In the genomic region with DNA sequence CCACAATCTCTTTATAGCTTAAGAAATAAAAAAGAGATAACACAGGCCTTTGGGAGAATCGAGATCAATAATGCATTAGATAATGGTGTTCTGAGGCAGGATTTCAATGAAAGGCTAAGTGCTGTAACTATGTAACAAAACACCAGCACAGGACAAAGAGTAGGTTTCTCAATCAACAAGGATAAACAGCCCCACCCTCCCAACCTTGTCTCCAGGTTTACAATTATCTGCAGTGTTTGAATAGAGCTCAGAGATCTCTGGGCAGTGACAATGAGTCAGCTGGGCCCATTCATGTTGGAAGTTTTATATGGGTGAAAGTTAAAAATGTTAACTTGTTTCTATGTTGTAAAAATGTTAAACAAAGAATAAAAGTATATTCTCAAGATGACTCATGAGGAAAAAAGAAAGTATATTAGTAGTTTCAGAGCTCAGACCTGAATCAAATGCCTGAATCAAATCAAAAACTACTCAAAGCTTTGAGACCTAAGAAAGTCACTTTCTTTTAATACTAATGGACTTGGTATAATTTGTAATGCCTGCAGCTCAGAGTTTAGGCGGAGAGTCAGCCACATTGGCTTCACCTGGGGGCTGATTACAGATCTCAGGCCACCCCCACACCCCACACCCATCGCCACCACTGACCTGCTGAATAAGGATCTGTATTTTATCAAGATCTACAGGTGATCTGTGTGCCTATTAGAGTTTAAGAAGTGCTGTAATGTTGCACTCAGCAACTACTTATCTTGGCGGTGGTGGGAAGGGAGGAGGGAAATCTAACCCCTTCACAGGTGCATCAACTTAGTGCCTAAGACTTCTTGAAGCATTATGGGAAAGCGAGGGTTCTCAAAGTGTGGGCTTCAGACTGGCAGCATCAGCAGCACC, we compare ENCODE assay signal across 1 cellular context.
TF ChIP-seq lines count a peak whose summit lies in the region.

No MANE protein-coding gene starts in this region.

TF ChIP-seq in HCT116, 20 proteins besides CTCF, POLR2A, EP300 and RAD21:
- TF ChIP-seq FOSL1 (IDR thresholded peaks at IDR 0.05; ENCODE audit: low read depth) (peak; percentile 58), TCF7L2 (IDR thresholded peaks at IDR 0.05; ENCODE audit: borderline replicate concordance, extremely low read depth, insufficient read depth, insufficient read length) (peak; percentile 8), MAX (IDR thresholded peaks at IDR 0.05) (no peak), CBX3 (IDR thresholded peaks at IDR 0.05; ENCODE audit: low read depth) (peak; percentile 23; the same call in 1 of the 2 replicates), CEBPB (IDR thresholded peaks at IDR 0.05; ENCODE audit: low read depth) (peak; percentile 90), YY1 (IDR thresholded peaks at IDR 0.05; ENCODE audit: extremely low read depth, insufficient replicate concordance, low read depth, low read length) (no peak), SP1 (IDR thresholded peaks at IDR 0.05; ENCODE audit: low read depth) (peak; percentile 70), JUND (IDR thresholded peaks at IDR 0.05) (peak; percentile 69), SRF (IDR thresholded peaks at IDR 0.05; ENCODE audit: low read depth) (no peak), EGR1 (IDR thresholded peaks at IDR 0.05; ENCODE audit: low read depth) (0 out of 2 replicates have a peak, but pooled peaks have one; percentile 8)
